ENCODE assay signal across 8 cellular contexts in the genomic region with DNA sequence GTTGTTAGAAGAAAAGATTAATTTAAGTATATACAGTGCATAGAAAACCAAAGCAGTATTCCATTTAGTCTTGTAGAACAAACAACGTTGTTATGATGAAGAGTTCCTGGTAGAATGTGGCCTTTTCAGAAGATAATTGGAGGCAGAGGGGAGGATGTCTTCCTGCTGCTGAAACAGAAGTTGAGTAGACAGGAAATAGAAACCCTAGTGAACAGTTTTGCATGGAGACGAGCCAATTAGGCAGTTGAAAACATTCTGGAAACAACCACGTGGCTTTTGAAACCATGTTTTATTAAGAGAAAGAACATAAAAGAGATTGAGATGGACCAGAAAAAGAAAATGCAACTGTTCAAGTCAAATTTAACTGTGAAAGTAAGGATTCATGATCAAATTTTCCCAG.
DNase-seq lines count a peak whose midpoint lies in the region; ATAC-seq and TF ChIP-seq lines count a peak whose summit lies in the region.
"Had no signal": no experiment of that assay in that cellular context is flagged by ENCODE, and none has a peak within 500 bp of the region (broad histone marks: within the 10 kb centered on the region; RNA-seq: fewer than 3 reads in every experiment).

No MANE protein-coding gene starts in this region.

- peaks cover 7% of the 10 kb centered on the region for H3K27me3 Mint-ChIP-seq in activated CD8-positive, alpha-beta T cell treated with anti-CD3 and anti-CD28 coated beads for 36 hours

- H3K27ac ChIP-seq in right atrium auricular region (peak overlapping the region; percentile 37 to 62), subcutaneous abdominal adipose tissue (ENCODE audit: low read depth, low read length) (peak overlapping the region; percentile 84)
- H3K27ac ChIP-seq: VCaP had no signal

- ATAC-seq in activated CD8-positive, alpha-beta T cell treated with anti-CD3 and anti-CD28 coated beads for 36 hours: peak; percentile 39
- no peak for ATAC-seq in GM19324 (IDR thresholded peaks at IDR 0.05; ENCODE audit: low FRiP score, unreplicated experiment)
- no peak for ATAC-seq in HG02642 (IDR thresholded peaks at IDR 0.05; ENCODE audit: poor library complexity, unreplicated experiment)

- H3K36me3 ChIP-seq in right atrium auricular region: no peaks in the 10 kb centered on the region
- H3K36me3 ChIP-seq in subcutaneous abdominal adipose tissue (ENCODE audit: control insufficient read depth in 5 of 5, insufficient read depth in 5 of 5, low read length in 5 of 5): no peaks in the 10 kb centered on the region

- H3K9me3 ChIP-seq in right atrium auricular region (no peaks in the 10 kb centered on the region), subcutaneous abdominal adipose tissue (ENCODE audit: control insufficient read depth in 5 of 5, low read length in 5 of 5) (no peaks in the 10 kb centered on the region)

- TF ChIP-seq CTCF in activated CD8-positive, alpha-beta T cell treated with anti-CD3 and anti-CD28 coated beads for 36 hours (IDR thresholded peaks at IDR 0.05): no peak
- TF ChIP-seq CTCF in right atrium auricular region (IDR thresholded peaks at IDR 0.05): no peak

- H3K4me1 ChIP-seq in right atrium auricular region (peaks cover 0 to 18% of the 10 kb centered on the region in 2 donors), subcutaneous abdominal adipose tissue (ENCODE audit: control insufficient read depth in 5 of 5, insufficient read depth in 5 of 5, low read length in 5 of 5) (peaks cover 4 to 28% (median 24%) of the 10 kb centered on the region in 5 donors)

- no peak overlapping the region for H3K4me3 Mint-ChIP-seq in activated CD8-positive, alpha-beta T cell treated with anti-CD3 and anti-CD28 coated beads for 36 hours

- peak overlapping the region; percentile 14 for H3K27ac Mint-ChIP-seq in activated CD8-positive, alpha-beta T cell treated with anti-CD3 and anti-CD28 coated beads for 36 hours

- peaks cover 13% of the 10 kb centered on the region for H3K4me1 Mint-ChIP-seq in activated CD8-positive, alpha-beta T cell treated with anti-CD3 and anti-CD28 coated beads for 36 hours (ENCODE audit: low read depth)

- POLR2A ChIA-PET in activated CD8-positive, alpha-beta T cell treated with anti-CD3 and anti-CD28 coated beads for 36 hours (lab: Charles Lee): interaction anchor here (1.0 kb wide), 1 partner anchor 414 kb away, joined by 3 read pairs; no protein-coding TSS in a partner anchor

- intact Hi-C loops in activated CD8-positive, alpha-beta T cell treated with anti-CD3 and anti-CD28 coated beads for 36 hours (cut with micrococcal nuclease): no loop called here

- H3K36me3 Mint-ChIP-seq in activated CD8-positive, alpha-beta T cell treated with anti-CD3 and anti-CD28 coated beads for 36 hours (ENCODE audit: low read depth): no peaks in the 10 kb centered on the region

- H3K4me3 ChIP-seq in Jurkat, Clone E6-1 (ENCODE audit: low read length): no peak overlapping the region
- no peak overlapping the region for H3K4me3 ChIP-seq in right atrium auricular region
- no peak overlapping the region for H3K4me3 ChIP-seq in subcutaneous abdominal adipose tissue (ENCODE audit: low read depth in 1 of 5, low read length in 5 of 5)

- DNase-seq in Jurkat, Clone E6-1 (ENCODE audit: low read depth, low spot score): peak; percentile 27
- DNase-seq in activated CD8-positive, alpha-beta T cell treated with anti-CD3 and anti-CD28 coated beads for 36 hours: no peak
- DNase-seq in right atrium auricular region (ENCODE audit: low spot score) (no peak), GM19238 (ENCODE audit: insufficient read length, low spot score) (no peak)

- peak overlapping the region in 3 of 5 donors; percentile 11 to 33 (median 29) for H3K9ac ChIP-seq in subcutaneous abdominal adipose tissue (ENCODE audit: low read length in 5 of 5)

- no peaks in the 10 kb centered on the region for H3K27me3 ChIP-seq in right atrium auricular region
- no peaks in the 10 kb centered on the region for H3K27me3 ChIP-seq in subcutaneous abdominal adipose tissue (ENCODE audit: control insufficient read depth in 5 of 5, insufficient read depth in 4 of 5, low read length in 5 of 5)

- peaks cover 5% of the 10 kb centered on the region for H3K9me3 Mint-ChIP-seq in activated CD8-positive, alpha-beta T cell treated with anti-CD3 and anti-CD28 coated beads for 36 hours

- CTCF ChIA-PET in activated CD8-positive, alpha-beta T cell treated with anti-CD3 and anti-CD28 coated beads for 36 hours (lab: Charles Lee): no interaction called here
